23 cellular contexts compared by ENCODE assay signal in the genomic region with DNA sequence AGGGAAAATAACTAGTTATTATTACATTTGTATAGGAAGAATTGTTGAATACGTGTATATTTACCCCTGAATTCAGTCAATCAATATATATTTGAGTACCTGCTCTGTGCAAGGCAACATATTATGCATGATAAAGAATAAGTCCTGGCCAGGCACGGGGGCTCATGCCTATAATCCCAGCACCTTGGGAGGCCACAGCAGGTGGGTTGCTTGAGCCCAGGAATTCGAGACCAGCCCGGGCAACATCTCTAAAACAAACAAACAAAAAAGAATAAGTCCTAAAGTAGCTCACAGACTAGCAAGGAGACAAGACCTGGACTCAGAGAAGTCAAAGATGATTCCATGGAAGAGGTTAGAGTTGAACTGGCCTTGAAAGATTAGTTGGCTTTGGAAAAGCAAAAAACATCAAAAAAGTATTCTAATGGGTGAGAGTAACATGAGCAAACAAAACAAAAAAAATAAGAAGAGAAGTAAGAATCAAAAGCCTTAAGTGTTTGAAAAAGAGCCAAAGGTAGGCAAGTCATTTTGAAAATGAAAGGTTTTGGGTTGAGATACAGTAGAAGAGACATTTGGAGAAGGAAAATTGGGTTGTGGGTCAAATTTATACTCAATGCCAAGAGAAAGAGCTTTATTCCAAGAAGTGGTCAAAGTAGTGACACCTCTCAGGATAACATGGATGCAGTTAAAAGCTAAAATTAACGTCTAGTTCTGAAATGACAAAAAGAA.
DNase-seq lines count a peak whose midpoint lies in the region; ATAC-seq and TF ChIP-seq lines count a peak whose summit lies in the region.
"Had no signal": no experiment of that assay in that cellular context is flagged by ENCODE, and none has a peak within 500 bp of the region (broad histone marks: within the 10 kb centered on the region; RNA-seq: fewer than 3 reads in every experiment).

No MANE protein-coding gene starts in this region.

- H3K4me1 Mint-ChIP-seq in H9: peaks cover 28 to 29% of the 10 kb centered on the region in 2 experiments
- H3K4me1 Mint-ChIP-seq in activated T-helper 1 cell treated with anti-CD3 and anti-CD28 coated beads, Interleukin-12 subunit alpha, Interleukin-12 subunit beta, Interleukin-2, Interleukin-4 antibody, amounts not matched to agents 30 ng/mL and 10 ng/mL and 1 ng/mL, durations not matched to agents 14 hours and 24 hours and 36 hours (ENCODE audit: low read depth): peaks cover 56% of the 10 kb centered on the region
- peaks cover 39% of the 10 kb centered on the region for H3K4me1 Mint-ChIP-seq in memory B cell

- no peak overlapping the region for H4K8ac ChIP-seq in H9 (replicated peaks; ENCODE audit: insufficient read length, low read depth, low read length)

- H3K4me1 ChIP-seq in H9 (ENCODE audit: insufficient read depth, low read length) (no peaks in the 10 kb centered on the region; the same call in 1 of the 2 replicates), MM.1S (ENCODE audit: low read length) (no peaks in the 10 kb centered on the region), spleen (peaks cover 0 to 45% (median 29%) of the 10 kb centered on the region in 6 donors)
- H3K4me1 ChIP-seq: breast epithelium, psoas muscle, SJSA1 had no signal

- TF ChIP-seq CTCF in H9 (conservative IDR thresholded peaks at IDR 0.05) (no peak), MM.1S (IDR thresholded peaks at IDR 0.05; ENCODE audit: low read length) (no peak), spleen (IDR thresholded peaks at IDR 0.05 in 8 of 11, conservative IDR thresholded peaks at IDR 0.05 in 3 of 11) (no peak)

- no peak overlapping the region for H3K23ac ChIP-seq in H9 (ENCODE audit: insufficient read length, low read depth, low read length)

- no peak overlapping the region for H2BK5ac ChIP-seq in H9 (ENCODE audit: insufficient read length, low read length)

- no peaks in the 10 kb centered on the region for H3K79me1 ChIP-seq in H9 (ENCODE audit: insufficient read depth, low read depth, low read length, poor library complexity, severe bottlenecking)

- no peak overlapping the region for H2BK20ac ChIP-seq in H9 (ENCODE audit: low read depth, low read length, poor library complexity, severe bottlenecking)

- DNase-seq in H9 (no peak), memory B cell (ENCODE audit: low spot score in 2 of 2) (no peak), MM.1S (no peak), spleen (no peak)
- DNase-seq in activated T-helper 1 cell treated with anti-CD3 and anti-CD28 coated beads, Interleukin-12 subunit alpha, Interleukin-12 subunit beta, Interleukin-2, Interleukin-4 antibody, amounts not matched to agents 30 ng/mL and 10 ng/mL and 1 ng/mL, durations not matched to agents 14 hours and 24 hours and 36 hours (ENCODE audit: low spot score): no peak
- DNase-seq: activated CD4-positive, CD25-positive, alpha-beta regulatory T cell; CD8-positive, alpha-beta memory T cell; DMS53; heart right ventricle; KG1; left ventricle myocardium superior; mucosa of descending colon; NCI-H187; NCI-H774; PC-9; psoas muscle; stimulated activated naive CD8-positive, alpha-beta T cell treated with anti-CD3 and anti-CD28 coated beads, Interleukin-15, amount 100 ng/mL, for 72 hours had no signal

- H3K56ac ChIP-seq in H9 (ENCODE audit: insufficient read length, low read depth, low read length): no peak overlapping the region

- no peak overlapping the region for H2AK5ac ChIP-seq in H9 (ENCODE audit: insufficient read length, low read length)

- H3K4me3 ChIP-seq in MM.1S (ENCODE audit: low read length) (no peak overlapping the region), spleen (no peak overlapping the region)
- H3K4me3 ChIP-seq: breast epithelium, coronary artery, heart right ventricle, mucosa of descending colon, PC-9, psoas muscle, SJSA1 had no signal

- H3T11ph ChIP-seq in H9 (ENCODE audit: low read length): no peak overlapping the region

- H3K4me3 Mint-ChIP-seq in H9 (no peak overlapping the region), memory B cell (no peak overlapping the region)
- peak overlapping the region; percentile 3 for H3K4me3 Mint-ChIP-seq in activated T-helper 1 cell treated with anti-CD3 and anti-CD28 coated beads, Interleukin-12 subunit alpha, Interleukin-12 subunit beta, Interleukin-2, Interleukin-4 antibody, amounts not matched to agents 30 ng/mL and 10 ng/mL and 1 ng/mL, durations not matched to agents 14 hours and 24 hours and 36 hours
- H3K4me3 Mint-ChIP-seq: CD8-positive, alpha-beta memory T cell; stimulated activated naive CD8-positive, alpha-beta T cell treated with anti-CD3 and anti-CD28 coated beads, Interleukin-15, amount 100 ng/mL, for 72 hours had no signal

- H3K4me2 ChIP-seq in H9 (ENCODE audit: insufficient read depth, insufficient read length, low read length) (no peak overlapping the region), MM.1S (ENCODE audit: low read depth, low read length) (no peak overlapping the region)
- H3K4me2 ChIP-seq: PC-9 had no signal

- no peak overlapping the region for H2BK120ac ChIP-seq in H9 (ENCODE audit: low read depth, low read length, poor library complexity, severe bottlenecking)

- no peak overlapping the region for H3K27ac ChIP-seq in H9 (ENCODE audit: insufficient read length, low read depth, low read length)
- H3K27ac ChIP-seq in MM.1S (ENCODE audit: low read length): no peak overlapping the region
- H3K27ac ChIP-seq in spleen: no peak overlapping the region
- H3K27ac ChIP-seq: breast epithelium, coronary artery, heart right ventricle, neutrophil, PC-9, psoas muscle, SJSA1 had no signal

- H3K79me2 ChIP-seq in H9 (ENCODE audit: insufficient read depth, low read length) (no peaks in the 10 kb centered on the region), MM.1S (ENCODE audit: low read length) (peaks cover 36% of the 10 kb centered on the region)

- no peaks in the 10 kb centered on the region for H3K9me2 ChIP-seq in MM.1S (replicated peaks; ENCODE audit: insufficient read depth, low read length)

- no peak overlapping the region for H4K91ac ChIP-seq in H9 (ENCODE audit: insufficient read length, low read depth, low read length)

- H2BK15ac ChIP-seq in H9 (ENCODE audit: low read depth, low read length): no peak overlapping the region

- H3K4ac ChIP-seq in H9 (ENCODE audit: low read depth, low read length): no peak overlapping the region

- H3K9ac ChIP-seq in H9 (ENCODE audit: extremely low read depth, insufficient read length, low read length): no peak overlapping the region
- no peak overlapping the region for H3K9ac ChIP-seq in MM.1S (ENCODE audit: low read length)

- WGBS in H9 (ENCODE audit: extremely low coverage, insufficient read length, low lambda C conversion rate): no CpG with 5 or more reads among the region's 5 CpGs
- WGBS in spleen, 5 donors: 75 to 87% (median 83%) methylated on average over 5 of the region's 5 CpGs

- no peaks in the 10 kb centered on the region for H3K36me3 ChIP-seq in MM.1S (replicated peaks; ENCODE audit: insufficient read depth, low read length)
- peaks cover 0 to 72% (median 43%) of the 10 kb centered on the region in 6 donors for H3K36me3 ChIP-seq in spleen
- H3K36me3 ChIP-seq: breast epithelium, SJSA1 had no signal

- intact Hi-C loops in activated T-helper 1 cell treated with anti-CD3 and anti-CD28 coated beads, Interleukin-12 subunit alpha, Interleukin-12 subunit beta, Interleukin-2, Interleukin-4 antibody, amounts not matched to agents 30 ng/mL and 10 ng/mL and 1 ng/mL, durations not matched to agents 14 hours and 24 hours and 36 hours (cut with micrococcal nuclease): loop anchor here (1.0 kb wide), 1 partner anchor 12 kb away; a partner anchor contains a TSS
- intact Hi-C loops in spleen (cut with DNase I; ENCODE audit: low total_unique reads): no loop called here

- H4K20me1 ChIP-seq in H9 (ENCODE audit: control insufficient read depth, insufficient read depth, insufficient read length) (no peaks in the 10 kb centered on the region), MM.1S (ENCODE audit: insufficient read depth, low read length) (no peaks in the 10 kb centered on the region)

- H3K9me3 ChIP-seq in H9 (ENCODE audit: control insufficient read depth, low read depth, low read length) (no peaks in the 10 kb centered on the region), MM.1S (replicated peaks; ENCODE audit: insufficient read depth, low read length) (no peaks in the 10 kb centered on the region), spleen (no peaks in the 10 kb centered on the region)
- H3K9me3 ChIP-seq: breast epithelium, heart right ventricle, mucosa of descending colon, neutrophil, psoas muscle, SJSA1 had no signal

- no peak overlapping the region for H2BK12ac ChIP-seq in H9 (ENCODE audit: insufficient read length, low read depth, low read length)

- ATAC-seq in GM18867 (IDR thresholded peaks at IDR 0.05; ENCODE audit: unreplicated experiment): peak; percentile 55
- no peak for ATAC-seq in memory B cell (ENCODE audit: low read depth)
- no peak for ATAC-seq in GM21723 (IDR thresholded peaks at IDR 0.05; ENCODE audit: unreplicated experiment)
- ATAC-seq: heart right ventricle; left ventricle myocardium superior; mucosa of descending colon; psoas muscle; stimulated activated naive CD8-positive, alpha-beta T cell treated with anti-CD3 and anti-CD28 coated beads, Interleukin-15, amount 100 ng/mL, for 72 hours had no signal

- H3K14ac ChIP-seq in H9 (ENCODE audit: insufficient read depth, low read length): no peak overlapping the region

- H3K27ac Mint-ChIP-seq in H9 (peak overlapping the region; percentile 0 to 51 (median 28); a peak in 4 of 7 replicates), memory B cell (peak overlapping the region; percentile 18)
- H3K27ac Mint-ChIP-seq in activated T-helper 1 cell treated with anti-CD3 and anti-CD28 coated beads, Interleukin-12 subunit alpha, Interleukin-12 subunit beta, Interleukin-2, Interleukin-4 antibody, amounts not matched to agents 30 ng/mL and 10 ng/mL and 1 ng/mL, durations not matched to agents 14 hours and 24 hours and 36 hours: peak overlapping the region; percentile 19

- H3K9me3 Mint-ChIP-seq in H9: no peaks in the 10 kb centered on the region
- no peaks in the 10 kb centered on the region for H3K9me3 Mint-ChIP-seq in activated T-helper 1 cell treated with anti-CD3 and anti-CD28 coated beads, Interleukin-12 subunit alpha, Interleukin-12 subunit beta, Interleukin-2, Interleukin-4 antibody, amounts not matched to agents 30 ng/mL and 10 ng/mL and 1 ng/mL, durations not matched to agents 14 hours and 24 hours and 36 hours
- H3K9me3 Mint-ChIP-seq in memory B cell: no peaks in the 10 kb centered on the region
- H3K9me3 Mint-ChIP-seq: CD8-positive, alpha-beta memory T cell; stimulated activated naive CD8-positive, alpha-beta T cell treated with anti-CD3 and anti-CD28 coated beads, Interleukin-15, amount 100 ng/mL, for 72 hours had no signal

- H3K23me2 ChIP-seq in H9 (ENCODE audit: insufficient read length, low read depth, low read length, poor library complexity, severe bottlenecking): no peaks in the 10 kb centered on the region

- H3K18ac ChIP-seq in H9 (ENCODE audit: insufficient read length, low read depth, low read length): no peak overlapping the region

- TF ChIP-seq POLR2A in spleen (IDR thresholded peaks at IDR 0.05): no peak

- H4K5ac ChIP-seq in H9 (ENCODE audit: insufficient read length, low read depth, low read length): no peak overlapping the region

- no peaks in the 10 kb centered on the region for H3F3A ChIP-seq in MM.1S (ENCODE audit: insufficient read depth, low read length)

- H2AFZ ChIP-seq in H9 (ENCODE audit: low read length): no peak overlapping the region
- no peak overlapping the region for H2AFZ ChIP-seq in MM.1S (ENCODE audit: low read length)
- H2AFZ ChIP-seq: PC-9 had no signal

- no peaks in the 10 kb centered on the region for H3K27me3 ChIP-seq in H9 (ENCODE audit: insufficient read depth, low read length)
- no peaks in the 10 kb centered on the region for H3K27me3 ChIP-seq in MM.1S (replicated peaks; ENCODE audit: insufficient read depth, low read length)
- no peaks in the 10 kb centered on the region for H3K27me3 ChIP-seq in spleen (replicated peaks in 1 of 7)
- H3K27me3 ChIP-seq: breast epithelium, heart right ventricle, neutrophil, SJSA1 had no signal

- H3K36me3 Mint-ChIP-seq in H9 (ENCODE audit: insufficient read depth in 1 of 3, low read depth in 3 of 3) (no peaks in the 10 kb centered on the region), memory B cell (peaks cover 34% of the 10 kb centered on the region)
- H3K36me3 Mint-ChIP-seq in activated T-helper 1 cell treated with anti-CD3 and anti-CD28 coated beads, Interleukin-12 subunit alpha, Interleukin-12 subunit beta, Interleukin-2, Interleukin-4 antibody, amounts not matched to agents 30 ng/mL and 10 ng/mL and 1 ng/mL, durations not matched to agents 14 hours and 24 hours and 36 hours (ENCODE audit: low read depth): peaks cover 49% of the 10 kb centered on the region

- H3K27me3 Mint-ChIP-seq in H9 (ENCODE audit: low read depth) (no peaks in the 10 kb centered on the region; the same call in 1 of the 2 replicates), memory B cell (no peaks in the 10 kb centered on the region)
- H3K27me3 Mint-ChIP-seq in activated T-helper 1 cell treated with anti-CD3 and anti-CD28 coated beads, Interleukin-12 subunit alpha, Interleukin-12 subunit beta, Interleukin-2, Interleukin-4 antibody, amounts not matched to agents 30 ng/mL and 10 ng/mL and 1 ng/mL, durations not matched to agents 14 hours and 24 hours and 36 hours (ENCODE audit: insufficient read depth): no peaks in the 10 kb centered on the region
- H3K27me3 Mint-ChIP-seq: CD8-positive, alpha-beta memory T cell; stimulated activated naive CD8-positive, alpha-beta T cell treated with anti-CD3 and anti-CD28 coated beads, Interleukin-15, amount 100 ng/mL, for 72 hours had no signal
